In the genomic region with DNA sequence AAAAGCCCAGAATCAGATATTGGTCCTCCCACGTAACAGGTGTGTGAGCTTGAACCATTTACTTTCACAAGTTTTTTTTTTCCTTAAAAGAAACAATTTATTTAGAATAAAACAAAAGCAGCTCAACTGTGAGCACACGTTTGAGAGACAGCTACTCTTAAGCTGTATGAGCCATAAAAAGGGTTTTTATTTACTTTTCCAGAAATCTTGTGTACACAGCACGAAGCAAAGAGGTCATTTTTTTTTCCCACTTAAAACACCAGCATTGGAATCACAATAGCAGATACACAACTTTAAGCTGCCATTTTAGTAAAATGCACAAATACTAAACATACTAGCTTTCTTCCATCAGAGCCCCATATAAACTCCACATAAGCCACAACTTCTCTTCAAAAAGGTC, we compare ENCODE assay signal across 1 cellular context.
TF ChIP-seq lines count a peak whose summit lies in the region.

No MANE protein-coding gene starts in this region.

TF ChIP-seq in HepG2, 621 proteins besides CTCF, POLR2A, EP300 and RAD21 (continued from another document):
- TF ChIP-seq, protein P1, sequence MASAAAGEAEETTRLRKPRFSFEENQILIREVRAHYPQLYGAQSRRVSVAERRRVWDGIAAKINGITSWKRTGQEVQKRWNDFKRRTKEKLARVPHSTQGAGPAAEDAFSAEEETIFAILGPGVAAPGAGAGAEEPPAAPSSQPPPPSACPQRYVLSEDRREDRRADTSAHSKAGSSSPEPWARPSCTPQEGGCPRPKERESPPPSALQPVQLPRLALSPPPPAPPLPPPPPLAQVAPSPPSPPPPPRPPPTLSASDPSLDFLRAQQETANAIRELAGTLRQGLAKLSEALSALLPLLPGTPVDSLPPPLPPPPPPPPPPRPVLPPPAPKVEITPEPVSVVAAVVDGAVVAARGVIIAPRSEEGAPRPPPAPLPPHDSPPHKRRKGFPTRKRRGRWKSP (CRISPR knock-in tag; IDR thresholded peaks at IDR 0.05), result no peak
- TF ChIP-seq, protein P2, sequence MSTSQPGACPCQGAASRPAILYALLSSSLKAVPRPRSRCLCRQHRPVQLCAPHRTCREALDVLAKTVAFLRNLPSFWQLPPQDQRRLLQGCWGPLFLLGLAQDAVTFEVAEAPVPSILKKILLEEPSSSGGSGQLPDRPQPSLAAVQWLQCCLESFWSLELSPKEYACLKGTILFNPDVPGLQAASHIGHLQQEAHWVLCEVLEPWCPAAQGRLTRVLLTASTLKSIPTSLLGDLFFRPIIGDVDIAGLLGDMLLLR (CRISPR knock-in tag; IDR thresholded peaks at IDR 0.05), result no peak
- TF ChIP-seq, protein P3, sequence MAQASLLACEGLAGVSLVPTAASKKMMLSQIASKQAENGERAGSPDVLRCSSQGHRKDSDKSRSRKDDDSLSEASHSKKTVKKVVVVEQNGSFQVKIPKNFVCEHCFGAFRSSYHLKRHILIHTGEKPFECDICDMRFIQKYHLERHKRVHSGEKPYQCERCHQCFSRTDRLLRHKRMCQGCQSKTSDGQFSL (CRISPR knock-in tag; IDR thresholded peaks at IDR 0.05), result no peak
- TF ChIP-seq HMGA1 (CRISPR knock-in tag; conservative IDR thresholded peaks at IDR 0.05), result no peak
- TF ChIP-seq, protein P4, sequence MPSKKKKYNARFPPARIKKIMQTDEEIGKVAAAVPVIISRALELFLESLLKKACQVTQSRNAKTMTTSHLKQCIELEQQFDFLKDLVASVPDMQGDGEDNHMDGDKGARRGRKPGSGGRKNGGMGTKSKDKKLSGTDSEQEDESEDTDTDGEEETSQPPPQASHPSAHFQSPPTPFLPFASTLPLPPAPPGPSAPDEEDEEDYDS (CRISPR knock-in tag; IDR thresholded peaks at IDR 0.05), result no peak
